In the genomic region with DNA sequence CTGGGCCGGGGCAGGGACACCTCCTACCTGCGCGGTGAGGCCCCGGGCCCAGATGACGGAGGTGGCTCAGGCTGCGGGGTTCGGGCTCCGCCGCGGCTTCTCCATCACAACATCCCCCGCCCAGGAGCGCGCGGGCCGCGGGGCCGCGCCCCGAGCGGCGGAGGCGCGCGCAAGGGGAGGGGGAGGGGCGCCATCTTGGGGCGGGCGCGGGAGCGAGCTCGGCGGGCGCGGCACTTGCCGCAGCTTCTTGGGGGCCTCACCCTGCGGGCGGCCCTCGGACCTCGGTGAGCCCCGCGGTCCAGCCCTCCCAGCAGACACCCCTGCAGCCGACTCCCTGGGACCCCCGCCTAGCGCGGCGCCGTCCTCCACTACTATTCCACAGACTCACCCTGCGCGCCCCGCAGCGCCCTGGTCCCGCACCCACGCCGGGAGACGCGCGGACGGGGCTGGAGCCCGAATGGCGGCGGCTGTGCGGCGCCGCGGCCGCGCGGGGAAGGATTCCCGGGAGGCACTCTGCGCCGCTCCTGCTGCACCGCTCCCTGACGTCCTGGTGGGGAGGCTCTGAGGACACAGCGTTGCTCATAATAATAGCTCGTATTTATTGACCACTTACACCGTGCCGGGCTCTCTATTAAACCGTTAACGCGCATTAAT, we compare ENCODE assay signal across 8 cellular contexts. TPM values are rescaled to one million over a fixed set of nuclear protein-coding genes. Genes with fewer than 3 reads are reported as not detected.
DNase-seq lines count a peak whose midpoint lies in the region; ATAC-seq, FAIRE-seq and TF ChIP-seq lines count a peak whose summit lies in the region.

TSS of gene APBB1 (minus strand) at position 137 of the 654 bp plus-strand sequence. CDS start 7,747 bp downstream, outside the sequence.

- peak within 1 kb of the TSS in 1 of 3 donors; percentile 86 for H3K4me3 Mint-ChIP-seq in T-cell

- H3K4me3 ChIP-seq in left ventricle myocardium inferior (peak within 1 kb of the TSS; percentile 97), upper lobe of right lung (peak within 1 kb of the TSS; percentile 96)

- peak; percentile 58 for ATAC-seq in GM18511 (IDR thresholded peaks at IDR 0.05; ENCODE audit: unreplicated experiment)
- peak; percentile 70 to 82 (median 78) for ATAC-seq in T-cell (replicated peaks in 1 of 4)
- ATAC-seq in upper lobe of right lung: peak; percentile 96

- no peaks in the 10 kb centered on the region for H3K27me3 ChIP-seq in left ventricle myocardium inferior (ENCODE audit: low read depth)
- no peaks in the 10 kb centered on the region for H3K27me3 ChIP-seq in upper lobe of right lung

- CTCF ChIA-PET in T-cell (lab: Charles Lee): interaction anchor here (0.6 to 3.9 kb wide), 11 partner anchors 13 to 86 kb away, joined by 3 to 44 read pairs (median 7); partner anchors contain the start of gene SMPD1 (in 1 of the 2)

- peaks cover 0 to 19% of the 10 kb centered on the region in 2 donors for H3K27me3 Mint-ChIP-seq in T-cell

- peaks cover 9 to 19% (median 15%) of the 10 kb centered on the region in 3 donors for H3K4me1 Mint-ChIP-seq in T-cell

- no peaks in the 10 kb centered on the region for H3K36me3 Mint-ChIP-seq in T-cell

- DNase-seq in HTR-8/SVneo (ENCODE audit: insufficient read length, low spot score) (peak; percentile 68), T-cell (peak; percentile 51 to 82 (median 72)), amniotic stem cell (lab: John Stamatoyannopoulos, UW) (peak; percentile 30), left ventricle myocardium inferior (peak; percentile 75), posterior vena cava (ENCODE audit: low spot score) (peak; percentile 86), upper lobe of right lung (peak; percentile 86)

- peak within 1 kb of the TSS; percentile 48 for H3K27ac ChIP-seq in 22Rv1
- H3K27ac ChIP-seq in left ventricle myocardium inferior (replicated peaks): peak within 1 kb of the TSS; percentile 97
- peak within 1 kb of the TSS; percentile 92 for H3K27ac ChIP-seq in upper lobe of right lung

- peak; percentile 24 for TF ChIP-seq CTCF in 22Rv1 (IDR thresholded peaks at IDR 0.05)
- TF ChIP-seq CTCF in left ventricle myocardium inferior (IDR thresholded peaks at IDR 0.05; ENCODE audit: borderline replicate concordance): peak; percentile 44
- TF ChIP-seq CTCF in upper lobe of right lung (IDR thresholded peaks at IDR 0.05): peak; percentile 25

- H3K36me3 ChIP-seq in left ventricle myocardium inferior (no peaks in the 10 kb centered on the region), upper lobe of right lung (no peaks in the 10 kb centered on the region)

- H3K27ac Mint-ChIP-seq in T-cell: peak within 1 kb of the TSS; percentile 89

- intact Hi-C loops in left ventricle myocardium inferior (cut with micrococcal nuclease) (no loop called here), posterior vena cava (cut with DNase I) (no loop called here), upper lobe of right lung (cut with DNase I) (no loop called here)

- H3K4me1 ChIP-seq in left ventricle myocardium inferior: peaks cover 48% of the 10 kb centered on the region
- peaks cover 13% of the 10 kb centered on the region for H3K4me1 ChIP-seq in upper lobe of right lung

- POLR2A ChIA-PET in T-cell (lab: Charles Lee): interaction anchor here (0.5 to 2.0 kb wide), 12 partner anchors 11 to 328 kb away, joined by 3 to 14 read pairs (median 5); partner anchors contain the start of gene SMPD1 (in 2 of the 2)

- H3K9me3 ChIP-seq in left ventricle myocardium inferior (replicated peaks): no peaks in the 10 kb centered on the region
- no peaks in the 10 kb centered on the region for H3K9me3 ChIP-seq in upper lobe of right lung

- H3K9me3 Mint-ChIP-seq in T-cell: no peaks in the 10 kb centered on the region

- no peak for FAIRE-seq in HTR-8/SVneo (lab: Jason Lieb, UNC)

RNA-seq across cellular contexts. Expression of gene APBB1, which starts in this region (rescaled TPM):
- total RNA-seq in T-cell: 100 to 1,000 TPM in 3 of 5 donors, 10 to 100 TPM in 2; 71.3 to 152 (median 106) TPM
- 75.5 TPM for total RNA-seq in left ventricle myocardium inferior
- 10 to 100 TPM; 43.6 to 65.3 TPM for total RNA-seq in posterior vena cava
- 40.9 TPM for total RNA-seq in upper lobe of right lung

Comparison
In these comparisons a context has a peak if more than half of its experiments do, and no peak if none do; other contexts are left out.
1. Peak in every context shown above with its lines: DNase-seq, ATAC-seq, H3K4me3 ChIP-seq and H3K27ac ChIP-seq.
2. DNase-seq: peak in every context shown above with its lines; median percentile 86 in posterior vena cava; 86 in upper lobe of right lung; 75 in left ventricle myocardium inferior; 72 in T-cell; 68 in HTR-8/SVneo; 30 in amniotic stem cell.